17 cellular contexts compared by ENCODE assay signal in genomic region chr5:169226904-169227303, GRCh38.
DNase-seq lines count a peak whose midpoint lies in the region; ATAC-seq, FAIRE-seq and TF ChIP-seq lines count a peak whose summit lies in the region.
"Had no signal": no experiment of that assay in that cellular context is flagged by ENCODE, and none has a peak within 500 bp of the region (broad histone marks: within the 10 kb centered on the region; RNA-seq: fewer than 3 reads in every experiment).

No MANE protein-coding gene starts in this region.

- no peak overlapping the region for H3K23ac ChIP-seq in mesendoderm (ENCODE audit: low read length)

- no peak overlapping the region for H3K18ac ChIP-seq in mesendoderm (ENCODE audit: low read length)

- no peak overlapping the region for H3K4me2 ChIP-seq in mesendoderm (ENCODE audit: low read length)

- no peak overlapping the region for H3K56ac ChIP-seq in mesendoderm (ENCODE audit: low read length)

- H3K4me1 ChIP-seq in mesendoderm (ENCODE audit: control insufficient read depth, low read depth, low read length) = no peaks in the 10 kb centered on the region

- DNase-seq in D721Med (ENCODE audit: insufficient read length, low spot score) = no peak
- DNase-seq in HFF-Myc (ENCODE audit: extremely low read depth, low read depth) = no peak
- peak; percentile 16 for DNase-seq in SW480 (ENCODE audit: low spot score)
- peak; percentile 48 for DNase-seq in mesendoderm
- DNase-seq in NCI-H128 (lab: John Stamatoyannopoulos, UW; ENCODE audit: unreplicated experiment) = no peak
- DNase-seq: CD8-positive, alpha-beta T cell; DMS 273 treated with DMSO at 0.1 percent for 48 hours; GOT3; KBM-7; NCI-H1092; NCI-H187; NCI-H2171; NCI-H510A had no signal

- no peak overlapping the region for H2AK5ac ChIP-seq in mesendoderm (ENCODE audit: low read length)

- no peak overlapping the region for H3K4ac ChIP-seq in mesendoderm (ENCODE audit: low read depth, low read length)

- no peak overlapping the region for H4K8ac ChIP-seq in mesendoderm (ENCODE audit: low read depth, low read length)

- ATAC-seq in GM21786 (IDR thresholded peaks at IDR 0.05; ENCODE audit: unreplicated experiment) (no peak), HG03097 (IDR thresholded peaks at IDR 0.05; ENCODE audit: low FRiP score, unreplicated experiment) (no peak)
- ATAC-seq: CD8-positive, alpha-beta T cell had no signal

- TF ChIP-seq CTCF in D721Med (IDR thresholded peaks at IDR 0.05; ENCODE audit: insufficient read depth, missing control alignments) (peak; percentile 18), HFF-Myc (IDR thresholded peaks at IDR 0.05; ENCODE audit: low read depth, low read length, missing control alignments) (peak; percentile 8)

- no peaks in the 10 kb centered on the region for H3K36me3 ChIP-seq in mesendoderm (ENCODE audit: control insufficient read depth, insufficient read depth, low read length)

- H2BK5ac ChIP-seq in mesendoderm (ENCODE audit: low read length) = no peak overlapping the region

- no peak for FAIRE-seq in D721Med (lab: Jason Lieb, UNC)
- FAIRE-seq: HTR-8/SVneo had no signal

- no peaks in the 10 kb centered on the region for H3K27me3 ChIP-seq in mesendoderm (ENCODE audit: insufficient read depth, low read length, poor library complexity)

- no peak overlapping the region for H3K27ac ChIP-seq in mesendoderm (ENCODE audit: low read depth, low read length)
- H3K27ac ChIP-seq: SK-N-MC had no signal

- H2BK15ac ChIP-seq in mesendoderm (replicated peaks; ENCODE audit: low read depth) = no peak overlapping the region

- no peak overlapping the region for H3K9ac ChIP-seq in mesendoderm (ENCODE audit: low read length)

- H3K79me2 ChIP-seq in mesendoderm (ENCODE audit: control insufficient read depth, insufficient read depth, low read length) = no peaks in the 10 kb centered on the region

- H3K4me3 ChIP-seq in HFF-Myc (replicated peaks; ENCODE audit: low read depth, low read length) = no peak overlapping the region
- no peak overlapping the region for H3K4me3 ChIP-seq in mesendoderm (ENCODE audit: low read length)
- H3K4me3 ChIP-seq: SK-N-MC had no signal

- no CpG with 5 or more reads among the region's 3 CpGs for WGBS in mesendoderm (ENCODE audit: extremely low coverage, insufficient coverage, low lambda C conversion rate)

- H4K5ac ChIP-seq in mesendoderm (ENCODE audit: low read length) = no peak overlapping the region

- H3K79me1 ChIP-seq in mesendoderm (ENCODE audit: low read length) = no peaks in the 10 kb centered on the region

- no peak overlapping the region for H2BK120ac ChIP-seq in mesendoderm (ENCODE audit: low read depth, low read length)

Comparison
In these comparisons a context has a peak if more than half of its experiments do, and no peak if none do; other contexts are left out.
1. DNase-seq: peak in SW480 (single experiment) and mesendoderm (single experiment); none in D721Med (single experiment), HFF-Myc (single experiment) and NCI-H128 (single experiment).